10 cellular contexts compared by ENCODE assay signal in the genomic region with DNA sequence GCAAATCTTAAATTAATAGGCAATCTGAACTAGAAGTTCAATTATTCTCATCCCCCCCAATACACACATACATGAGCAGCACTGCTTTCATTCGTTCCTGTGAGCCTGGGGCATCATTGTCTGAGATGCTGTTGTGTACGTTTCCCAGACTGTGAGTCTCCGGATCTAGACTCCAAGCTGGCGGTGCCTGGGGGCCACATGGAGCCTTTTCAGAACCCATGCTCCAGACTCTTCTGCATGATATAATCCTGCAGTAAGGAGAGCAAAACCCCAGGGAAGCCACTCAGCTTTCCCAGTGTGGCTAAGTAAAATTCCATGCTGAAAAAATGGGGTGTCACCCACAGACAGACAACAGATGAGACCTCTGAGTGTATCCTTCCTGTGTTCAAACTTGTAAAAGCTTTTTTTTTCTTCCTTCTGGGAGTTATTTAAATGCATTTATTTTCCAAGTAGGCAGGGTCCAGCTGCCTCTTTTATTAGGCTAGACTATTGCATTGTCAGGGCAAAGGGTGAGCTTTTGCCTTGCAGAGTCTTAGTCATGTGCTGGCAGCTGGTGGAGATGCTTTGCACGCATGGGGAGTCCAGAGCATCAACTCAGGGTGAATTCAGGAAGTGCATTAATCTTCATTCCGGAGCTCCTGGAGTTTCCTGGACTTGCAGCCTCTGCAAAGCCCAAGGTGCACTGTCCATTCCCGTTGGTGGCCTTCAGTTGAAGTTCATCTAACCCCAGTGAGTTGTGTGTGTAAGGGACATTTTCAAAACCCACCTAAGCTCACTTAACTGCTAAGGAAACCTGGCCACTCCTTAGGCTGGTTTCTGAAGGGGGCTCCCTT.
DNase-seq lines count a peak whose midpoint lies in the region; ATAC-seq and TF ChIP-seq lines count a peak whose summit lies in the region.
"Had no signal": no experiment of that assay in that cellular context is flagged by ENCODE, and none has a peak within 500 bp of the region (broad histone marks: within the 10 kb centered on the region; RNA-seq: fewer than 3 reads in every experiment).

No MANE protein-coding gene starts in this region.

- H3K9me3 Mint-ChIP-seq in activated CD4-positive, alpha-beta T cell treated with anti-CD3 and anti-CD28 coated beads for 36 hours (ENCODE audit: low read depth), result no peaks in the 10 kb centered on the region
- H3K9me3 Mint-ChIP-seq: activated T-cell treated with anti-CD3 and anti-CD28 coated beads, Interleukin-2, amount 50 U/mL, for 4 hours had no signal

- intact Hi-C loops in activated CD4-positive, alpha-beta T cell treated with anti-CD3 and anti-CD28 coated beads for 36 hours (cut with DNase I, micrococcal nuclease), result no loop called here

- no peaks in the 10 kb centered on the region for H3K36me3 Mint-ChIP-seq in activated CD4-positive, alpha-beta T cell treated with anti-CD3 and anti-CD28 coated beads for 36 hours (ENCODE audit: low read depth)

- POLR2A ChIA-PET in GM10248 (lab: Yijun Ruan, JAX), result interaction anchor here (1.3 kb wide), 1 partner anchor 13 kb away, joined by 3 read pairs; no protein-coding TSS in a partner anchor
- POLR2A ChIA-PET in activated CD4-positive, alpha-beta T cell treated with anti-CD3 and anti-CD28 coated beads for 36 hours (lab: Charles Lee), result interaction anchor here (0.6 kb wide), 1 partner anchor 198 kb away, joined by 3 read pairs; no protein-coding TSS in a partner anchor

- no peak for ATAC-seq in activated CD4-positive, alpha-beta T cell treated with anti-CD3 and anti-CD28 coated beads for 36 hours
- ATAC-seq: activated T-cell treated with anti-CD3 and anti-CD28 coated beads, Interleukin-2, amount 50 U/mL, for 4 hours had no signal

- no peak overlapping the region for H3K4me3 Mint-ChIP-seq in activated CD4-positive, alpha-beta T cell treated with anti-CD3 and anti-CD28 coated beads for 36 hours
- H3K4me3 Mint-ChIP-seq: activated T-cell treated with anti-CD3 and anti-CD28 coated beads, Interleukin-2, amount 50 U/mL, for 4 hours had no signal

- no peak overlapping the region for H3K27ac Mint-ChIP-seq in activated CD4-positive, alpha-beta T cell treated with anti-CD3 and anti-CD28 coated beads for 36 hours

- H3K27me3 Mint-ChIP-seq in activated CD4-positive, alpha-beta T cell treated with anti-CD3 and anti-CD28 coated beads for 36 hours, result peaks cover 5% of the 10 kb centered on the region

- CTCF ChIA-PET in GM10248 (lab: Yijun Ruan, JAX), result interaction anchor here (1.1 to 14.7 kb wide), 10 partner anchors 8 to 539 kb away, joined by 3 to 239 read pairs (median 4); a partner anchor contains a TSS
- CTCF ChIA-PET in activated CD4-positive, alpha-beta T cell treated with anti-CD3 and anti-CD28 coated beads for 36 hours (lab: Charles Lee), result interaction anchor here (1.0 to 1.4 kb wide), 5 partner anchors 25 to 200 kb away, joined by 3 to 6 read pairs (median 3); no protein-coding TSS in a partner anchor

- peaks cover 21% of the 10 kb centered on the region for H3K4me1 Mint-ChIP-seq in activated CD4-positive, alpha-beta T cell treated with anti-CD3 and anti-CD28 coated beads for 36 hours

- H3K4me3 ChIP-seq in HFF-Myc (replicated peaks; ENCODE audit: low read depth, low read length), result no peak overlapping the region

- DNase-seq in GM10248 (ENCODE audit: extremely low spot score) (peak; percentile 38), HFF-Myc (ENCODE audit: extremely low read depth, low read depth) (peak; percentile 83), SKM-1 (lab: John Stamatoyannopoulos, UW; ENCODE audit: unreplicated experiment) (peak; percentile 60), medulla oblongata (ENCODE audit: extremely low spot score) (peak; percentile 38), NCI-H2081 (lab: John Stamatoyannopoulos, UW) (no peak), NCI-H1436 treated with DMSO at 0.1 percent for 48 hours (lab: John Stamatoyannopoulos, UW) (no peak)
- no peak for DNase-seq in activated naive CD4-positive, alpha-beta T cell (lab: John Stamatoyannopoulos, UW)
- DNase-seq in activated CD4-positive, alpha-beta T cell treated with anti-CD3 and anti-CD28 coated beads for 36 hours, result no peak
- DNase-seq: activated T-cell treated with anti-CD3 and anti-CD28 coated beads, Interleukin-2, amount 50 U/mL, for 4 hours; NCI-H446 had no signal

- TF ChIP-seq CTCF in GM10248 (IDR thresholded peaks at IDR 0.05; ENCODE audit: control extremely low read depth, extremely low read depth, low read depth, missing control alignments), result no peak
- TF ChIP-seq CTCF in HFF-Myc (IDR thresholded peaks at IDR 0.05; ENCODE audit: low read depth, low read length, missing control alignments), result no peak

Comparison
In these comparisons a context has a peak if more than half of its experiments do, and no peak if none do; other contexts are left out.
1. DNase-seq: peak in GM10248 (single experiment), HFF-Myc (single experiment), SKM-1 (single experiment) and medulla oblongata (single experiment); none in activated naive CD4-positive, alpha-beta T cell (0 of 4), NCI-H2081 (0 of 2), NCI-H1436 treated with DMSO at 0.1 percent for 48 hours (single experiment) and activated CD4-positive, alpha-beta T cell treated with anti-CD3 and anti-CD28 coated beads for 36 hours (single experiment).